ENCODE assay signal across 15 cellular contexts in the genomic region with DNA sequence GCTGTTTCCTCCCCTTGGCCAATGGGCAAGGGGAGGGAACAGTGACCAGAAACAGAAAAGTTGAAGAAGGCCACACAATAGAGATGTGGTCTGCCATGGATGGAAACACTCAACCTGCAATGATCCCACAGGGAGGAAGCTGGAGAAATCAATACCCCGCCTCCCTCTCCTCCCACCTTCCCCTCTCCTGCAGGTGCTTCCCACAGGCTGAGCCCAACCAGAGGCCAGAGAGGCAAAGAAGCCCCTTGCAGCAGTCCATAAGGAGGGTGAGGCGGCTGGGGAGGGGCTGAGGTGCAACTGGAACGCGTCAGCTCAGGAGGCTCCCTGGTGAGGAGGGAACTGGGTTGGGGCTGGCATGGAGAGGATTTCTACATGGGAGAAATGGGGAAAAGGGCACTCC.
A peak's percentile ranks its signal among the peaks of the same experiment; 100 is the strongest.
DNase-seq lines count a peak whose midpoint lies in the region; ATAC-seq, FAIRE-seq and TF ChIP-seq lines count a peak whose summit lies in the region.
"Had no signal": no experiment of that assay in that cellular context is flagged by ENCODE, and none has a peak within 500 bp of the region (broad histone marks: within the 10 kb centered on the region; RNA-seq: fewer than 3 reads in every experiment).

No MANE protein-coding gene starts in this region.

- H2BK15ac ChIP-seq in H9 (ENCODE audit: low read depth, low read length) = no peak overlapping the region

- H2BK120ac ChIP-seq in H9 (ENCODE audit: low read depth, low read length, poor library complexity, severe bottlenecking) = no peak overlapping the region

- no peak overlapping the region for H3T11ph ChIP-seq in H9 (ENCODE audit: low read length)

- H3K4me1 Mint-ChIP-seq in CD4-positive, CD25-positive, alpha-beta regulatory T cell = peaks cover 2 to 15% (median 5%) of the 10 kb centered on the region in 4 donors
- H3K4me1 Mint-ChIP-seq in H9 = peaks cover 3 to 9% of the 10 kb centered on the region in 2 experiments
- peaks cover 3% of the 10 kb centered on the region for H3K4me1 Mint-ChIP-seq in endothelial cell (ENCODE audit: unreplicated experiment)
- peaks cover 11% of the 10 kb centered on the region for H3K4me1 Mint-ChIP-seq in neural progenitor cell

- no peaks in the 10 kb centered on the region for H3K9me3 ChIP-seq in CD4-positive, CD25-positive, alpha-beta regulatory T cell (ENCODE audit: control insufficient read depth in 2 of 2, low read length in 2 of 2)
- H3K9me3 ChIP-seq in H9 (ENCODE audit: control insufficient read depth, low read depth, low read length) (no peaks in the 10 kb centered on the region), neural progenitor cell (ENCODE audit: low read depth) (no peaks in the 10 kb centered on the region), gastroesophageal sphincter (no peaks in the 10 kb centered on the region), kidney (ENCODE audit: control insufficient read depth in 1 of 2, low read length in 2 of 2) (no peaks in the 10 kb centered on the region)

- H3K79me2 ChIP-seq in H9 (ENCODE audit: insufficient read depth, low read length) (peaks cover 2% of the 10 kb centered on the region; the same call in 1 of the 2 replicates), neural progenitor cell (ENCODE audit: low read depth) (peaks cover 45% of the 10 kb centered on the region)

- no peak overlapping the region for H4K8ac ChIP-seq in H9 (replicated peaks; ENCODE audit: insufficient read length, low read depth, low read length)

- H3K36me3 ChIP-seq in CD4-positive, CD25-positive, alpha-beta regulatory T cell (ENCODE audit: control insufficient read depth, insufficient read depth, low read length) = peaks cover 7% of the 10 kb centered on the region
- H3K36me3 ChIP-seq in neural progenitor cell = no peaks in the 10 kb centered on the region
- peaks cover 0 to 10% of the 10 kb centered on the region in 2 donors for H3K36me3 ChIP-seq in gastroesophageal sphincter
- H3K36me3 ChIP-seq in kidney (ENCODE audit: control insufficient read depth in 1 of 2, insufficient read depth in 2 of 2, low read length in 2 of 2) = no peaks in the 10 kb centered on the region

- no peak for DNase-seq in CD4-positive, CD25-positive, alpha-beta regulatory T cell
- DNase-seq in H9 = peak; percentile 50
- no peak for DNase-seq in endothelial cell (ENCODE audit: low spot score)
- DNase-seq in neural progenitor cell (ENCODE audit: low spot score) = no peak
- no peak for DNase-seq in CD1c-positive myeloid dendritic cell (ENCODE audit: extremely low spot score)
- DNase-seq in kidney = no peak
- DNase-seq: CD4-positive, alpha-beta T cell; DMS53; NCI-H1417 treated with DMSO at 0.1 percent for 48 hours; NCI-H2081 treated with DMSO at 0.1 percent for 48 hours; NCI-H345; NCI-H526; SHP77 had no signal

- no peaks in the 10 kb centered on the region for H3K27me3 Mint-ChIP-seq in CD4-positive, CD25-positive, alpha-beta regulatory T cell
- H3K27me3 Mint-ChIP-seq in H9 (ENCODE audit: low read depth) = no peaks in the 10 kb centered on the region; the same call in 1 of the 2 replicates
- H3K27me3 Mint-ChIP-seq in endothelial cell (ENCODE audit: unreplicated experiment) = peaks cover 3% of the 10 kb centered on the region
- peaks cover 2% of the 10 kb centered on the region for H3K27me3 Mint-ChIP-seq in neural progenitor cell (ENCODE audit: insufficient read depth, low read depth)
- H3K27me3 Mint-ChIP-seq: CD4-positive, alpha-beta T cell had no signal

- FAIRE-seq in kidney (lab: Jason Lieb, UNC) = no peak
- FAIRE-seq: RCC 7860 had no signal

- H3K27ac ChIP-seq in CD4-positive, CD25-positive, alpha-beta regulatory T cell (ENCODE audit: insufficient read depth, low read length, poor library complexity, severe bottlenecking) = no peak overlapping the region
- H3K27ac ChIP-seq in H9 (ENCODE audit: insufficient read length, low read depth, low read length) (no peak overlapping the region), neural progenitor cell (no peak overlapping the region), gastroesophageal sphincter (no peak overlapping the region), kidney (ENCODE audit: low read depth in 2 of 2, low read length in 2 of 2) (no peak overlapping the region)

- no peak overlapping the region for H2BK5ac ChIP-seq in H9 (ENCODE audit: insufficient read length, low read length)

- no peaks in the 10 kb centered on the region for H3K9me3 Mint-ChIP-seq in CD4-positive, CD25-positive, alpha-beta regulatory T cell
- no peaks in the 10 kb centered on the region for H3K9me3 Mint-ChIP-seq in H9
- no peaks in the 10 kb centered on the region for H3K9me3 Mint-ChIP-seq in endothelial cell (ENCODE audit: unreplicated experiment)
- no peaks in the 10 kb centered on the region for H3K9me3 Mint-ChIP-seq in neural progenitor cell
- H3K9me3 Mint-ChIP-seq: CD4-positive, alpha-beta T cell had no signal

- no CpG with 5 or more reads among the region's 4 CpGs for WGBS in H9 (ENCODE audit: extremely low coverage, insufficient read length, low lambda C conversion rate)
- 65 to 78% methylated on average over 2 to 3 of the region's 4 CpGs for WGBS in gastroesophageal sphincter (ENCODE audit: low coverage in 1 of 2), 2 donors

- TF ChIP-seq CTCF in H9 (conservative IDR thresholded peaks at IDR 0.05) (no peak), endothelial cell (IDR thresholded peaks at IDR 0.05; ENCODE audit: unreplicated experiment) (no peak), neural progenitor cell (IDR thresholded peaks at IDR 0.05) (no peak), gastroesophageal sphincter (IDR thresholded peaks at IDR 0.05) (no peak), kidney (IDR thresholded peaks at IDR 0.05; ENCODE audit: borderline replicate concordance, extremely low read depth, insufficient read depth) (no peak)

- H3K79me1 ChIP-seq in H9 (ENCODE audit: insufficient read depth, low read depth, low read length, poor library complexity, severe bottlenecking) = no peaks in the 10 kb centered on the region

- H3K4me1 ChIP-seq in CD4-positive, CD25-positive, alpha-beta regulatory T cell (ENCODE audit: control insufficient read depth, insufficient read depth, low read length, poor library complexity, severe bottlenecking) = no peaks in the 10 kb centered on the region
- no peaks in the 10 kb centered on the region for H3K4me1 ChIP-seq in H9 (ENCODE audit: insufficient read depth, low read length)
- H3K4me1 ChIP-seq in neural progenitor cell = no peaks in the 10 kb centered on the region
- H3K4me1 ChIP-seq in gastroesophageal sphincter = no peaks in the 10 kb centered on the region
- H3K4me1 ChIP-seq in kidney (ENCODE audit: control insufficient read depth in 1 of 2, insufficient read depth in 1 of 2, low read depth in 1 of 2, low read length in 2 of 2) = no peaks in the 10 kb centered on the region

- H3K23ac ChIP-seq in H9 (ENCODE audit: insufficient read length, low read depth, low read length) = no peak overlapping the region

- H2BK20ac ChIP-seq in H9 (ENCODE audit: low read depth, low read length, poor library complexity, severe bottlenecking) = no peak overlapping the region

- H3K14ac ChIP-seq in H9 (ENCODE audit: insufficient read depth, low read length) = no peak overlapping the region

- intact Hi-C loops in kidney (cut with DNase I) = no loop called here

- no peaks in the 10 kb centered on the region for H3F3A ChIP-seq in neural progenitor cell (ENCODE audit: low read depth)

- H3K18ac ChIP-seq in H9 (ENCODE audit: insufficient read length, low read depth, low read length) = no peak overlapping the region

- no peak overlapping the region for H2BK12ac ChIP-seq in H9 (ENCODE audit: insufficient read length, low read depth, low read length)

- H3K4me2 ChIP-seq in H9 (ENCODE audit: insufficient read depth, insufficient read length, low read length) = no peak overlapping the region
- H3K4me2 ChIP-seq in neural progenitor cell = no peak overlapping the region

- H3K9ac ChIP-seq in H9 (ENCODE audit: extremely low read depth, insufficient read length, low read length) (no peak overlapping the region), neural progenitor cell (no peak overlapping the region), kidney (ENCODE audit: low read length in 2 of 2) (no peak overlapping the region)

- no peak overlapping the region for H3K56ac ChIP-seq in H9 (ENCODE audit: insufficient read length, low read depth, low read length)

- H2AFZ ChIP-seq in H9 (ENCODE audit: low read length) = no peak overlapping the region
- H2AFZ ChIP-seq in neural progenitor cell (replicated peaks) = no peak overlapping the region

- peaks cover 10% of the 10 kb centered on the region for H3K36me3 Mint-ChIP-seq in CD4-positive, CD25-positive, alpha-beta regulatory T cell
- H3K36me3 Mint-ChIP-seq in H9 (ENCODE audit: insufficient read depth in 1 of 3, low read depth in 3 of 3) (peaks cover 4 to 45% (median 33%) of the 10 kb centered on the region in 3 experiments; a peak in 6 of 7 replicates), endothelial cell (ENCODE audit: low read depth, unreplicated experiment) (peaks cover 4% of the 10 kb centered on the region), neural progenitor cell (peaks cover 25% of the 10 kb centered on the region)

- H4K91ac ChIP-seq in H9 (ENCODE audit: insufficient read length, low read depth, low read length) = no peak overlapping the region

- no peak for TF ChIP-seq POLR2A in gastroesophageal sphincter (IDR thresholded peaks at IDR 0.05)

- no peaks in the 10 kb centered on the region for H4K20me1 ChIP-seq in H9 (ENCODE audit: control insufficient read depth, insufficient read depth, insufficient read length)
- H4K20me1 ChIP-seq in neural progenitor cell (ENCODE audit: low read depth) = peaks cover 36% of the 10 kb centered on the region

- H3K23me2 ChIP-seq in H9 (ENCODE audit: insufficient read length, low read depth, low read length, poor library complexity, severe bottlenecking) = no peaks in the 10 kb centered on the region

- no peak overlapping the region for H3K4ac ChIP-seq in H9 (ENCODE audit: low read depth, low read length)

- H3K27ac Mint-ChIP-seq in CD4-positive, CD25-positive, alpha-beta regulatory T cell = peak overlapping the region; percentile 20 to 69 (median 60)
- H3K27ac Mint-ChIP-seq in H9 (peak overlapping the region in 1 of 3 experiments; percentile 90; a peak in 3 of 7 replicates), endothelial cell (ENCODE audit: unreplicated experiment) (no peak overlapping the region), neural progenitor cell (peak overlapping the region; percentile 22)
- H3K27ac Mint-ChIP-seq: CD4-positive, alpha-beta T cell had no signal

- H4K5ac ChIP-seq in H9 (ENCODE audit: insufficient read length, low read depth, low read length) = no peak overlapping the region

- no peaks in the 10 kb centered on the region for H3K27me3 ChIP-seq in CD4-positive, CD25-positive, alpha-beta regulatory T cell (ENCODE audit: control insufficient read depth, insufficient read depth, low read length)
- H3K27me3 ChIP-seq in H9 (ENCODE audit: insufficient read depth, low read length) (no peaks in the 10 kb centered on the region), neural progenitor cell (no peaks in the 10 kb centered on the region), gastroesophageal sphincter (no peaks in the 10 kb centered on the region)

- no peak for TF ChIP-seq EP300 in gastroesophageal sphincter (IDR thresholded peaks at IDR 0.05)

- no peak overlapping the region for H2AK5ac ChIP-seq in H9 (ENCODE audit: insufficient read length, low read length)

- no peak overlapping the region for H3K4me3 Mint-ChIP-seq in CD4-positive, CD25-positive, alpha-beta regulatory T cell
- H3K4me3 Mint-ChIP-seq in H9 (no peak overlapping the region), endothelial cell (ENCODE audit: unreplicated experiment) (peak overlapping the region; percentile 8), neural progenitor cell (no peak overlapping the region)
- H3K4me3 Mint-ChIP-seq: CD4-positive, alpha-beta T cell had no signal

- no peak for ATAC-seq in CD4-positive, CD25-positive, alpha-beta regulatory T cell (ENCODE audit: low read depth in 2 of 2)
- ATAC-seq in gastroesophageal sphincter = no peak

- no peak overlapping the region for H3K4me3 ChIP-seq in CD4-positive, CD25-positive, alpha-beta regulatory T cell (ENCODE audit: low read depth, low read length)
- no peak overlapping the region for H3K4me3 ChIP-seq in neural progenitor cell
- no peak overlapping the region for H3K4me3 ChIP-seq in gastroesophageal sphincter
- H3K4me3 ChIP-seq in kidney (ENCODE audit: low read length in 2 of 2) = no peak overlapping the region
